Comparison of ENCODE assay signal across 21 cellular contexts in genomic region chr5:86232246-86232645, GRCh38.
"Had no signal": no experiment of that assay in that cellular context is flagged by ENCODE, and none has a peak within 500 bp of the region (broad histone marks: within the 10 kb centered on the region; RNA-seq: fewer than 3 reads in every experiment).

No MANE protein-coding gene starts in this region.

- DNase-seq: activated CD4-positive, alpha-beta memory T cell treated with anti-CD3 and anti-CD28 coated beads, Interleukin-2, amount 10 ng/mL, durations not matched to agents 7 days and 5 days; activated CD4-positive, alpha-beta T cell treated with anti-CD3 and anti-CD28 coated beads for 1 hour; activated CD4-positive, alpha-beta T cell treated with anti-CD3 and anti-CD28 coated beads, Interleukin-2, amount 10 ng/mL, durations not matched to agents 7 days and 5 days; activated naive CD4-positive, alpha-beta T cell; activated T-cell treated with anti-CD3 and anti-CD28 coated beads, Interleukin-2, amount 50 U/mL, for 4 hours; aorta; body of pancreas; colonic mucosa; effector CD8-positive, alpha-beta T cell; islet precursor cell; left ventricle myocardium superior; pancreas; sigmoid colon; small intestine; stimulated activated CD4-positive, alpha-beta T cell treated with anti-CD3 and anti-CD28 coated beads, Interleukin-1b, Interleukin-23, amount 100 ng/mL, for 48 hours; stimulated activated CD4-positive, alpha-beta T cell treated with anti-CD3 and anti-CD28 coated beads, Interleukin-4, amount 100 ng/mL, for 4 hours; stimulated activated CD8-positive, alpha-beta memory T cell treated with anti-CD3 and anti-CD28 coated beads, Interleukin-4, amount 100 ng/mL, for 48 hours; stimulated activated naive CD8-positive, alpha-beta T cell treated with anti-CD3 and anti-CD28 coated beads, Interleukin-15, amount 100 ng/mL, for 72 hours; substantia nigra; uterus had no signal

- H3K27ac ChIP-seq: body of pancreas, colonic mucosa, pancreas, prostate gland, sigmoid colon, uterus had no signal

- H3K4me1 ChIP-seq: body of pancreas, colonic mucosa, pancreas, prostate gland, sigmoid colon, uterus had no signal

- H3K36me3 ChIP-seq: colonic mucosa, pancreas, prostate gland, sigmoid colon, uterus had no signal

- H3K4me3 ChIP-seq: body of pancreas, colonic mucosa, pancreas, prostate gland, sigmoid colon, uterus had no signal

- H3K9me3 ChIP-seq: body of pancreas, colonic mucosa, pancreas, prostate gland, sigmoid colon, uterus had no signal
